ENCODE assay signal across 19 cellular contexts in the genomic region with DNA sequence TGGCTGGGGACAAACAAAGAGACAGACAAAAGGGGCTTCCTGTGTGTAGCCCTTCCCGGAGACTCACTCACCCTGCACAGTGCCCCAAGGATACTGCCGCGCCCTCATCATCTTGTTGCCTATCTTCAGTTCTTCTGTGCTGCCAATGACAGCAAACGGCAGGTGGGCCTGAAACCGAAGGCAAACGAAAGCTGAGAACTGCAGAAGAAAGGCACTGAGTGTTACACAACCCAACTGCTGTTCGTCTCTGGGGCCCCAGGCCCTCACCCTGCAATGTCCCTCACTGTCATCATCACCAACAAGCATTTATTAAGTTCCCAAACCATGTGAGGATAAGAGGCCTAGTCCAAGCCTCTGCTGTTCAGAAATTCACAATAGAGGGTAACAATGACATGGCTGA. TPM values are rescaled to one million over a fixed set of nuclear protein-coding genes. Genes with fewer than 3 reads are reported as not detected.
DNase-seq lines count a peak whose midpoint lies in the region; ATAC-seq and TF ChIP-seq lines count a peak whose summit lies in the region.
"Had no signal": no experiment of that assay in that cellular context is flagged by ENCODE, and none has a peak within 500 bp of the region (broad histone marks: within the 10 kb centered on the region; RNA-seq: fewer than 3 reads in every experiment).

No MANE protein-coding gene starts in this region.

- peaks cover 6 to 79% (median 14%) of the 10 kb centered on the region in 3 donors for H3K36me3 Mint-ChIP-seq in CD8-positive, alpha-beta memory T cell
- peaks cover 25% of the 10 kb centered on the region for H3K36me3 Mint-ChIP-seq in memory B cell
- peaks cover 18% of the 10 kb centered on the region for H3K36me3 Mint-ChIP-seq in activated CD4-positive, alpha-beta memory T cell treated with anti-CD3 and anti-CD28 coated beads for 36 hours

- peak overlapping the region in 5 of 8 donors; percentile 11 to 76 (median 28) for H3K27ac Mint-ChIP-seq in CD8-positive, alpha-beta memory T cell
- peak overlapping the region; percentile 56 for H3K27ac Mint-ChIP-seq in memory B cell
- no peak overlapping the region for H3K27ac Mint-ChIP-seq in activated CD4-positive, alpha-beta memory T cell treated with anti-CD3 and anti-CD28 coated beads for 36 hours
- H3K27ac Mint-ChIP-seq: activated CD4-positive, alpha-beta T cell treated with anti-CD3 and anti-CD28 coated beads, Interleukin-2, amount 10 ng/mL, durations not matched to agents 7 days and 5 days had no signal

- DNase-seq in DMS53 (lab: John Stamatoyannopoulos, UW) = peak; percentile 23
- no peak for DNase-seq in DMS53 treated with DMSO at 0.1 percent for 48 hours (lab: John Stamatoyannopoulos, UW; ENCODE audit: unreplicated experiment)
- DNase-seq in CD8-positive, alpha-beta memory T cell = no peak
- DNase-seq in memory B cell (ENCODE audit: low spot score in 2 of 2) = no peak
- DNase-seq in activated CD4-positive, alpha-beta memory T cell treated with anti-CD3 and anti-CD28 coated beads for 36 hours = no peak
- DNase-seq: activated CD4-positive, alpha-beta T cell treated with anti-CD3 and anti-CD28 coated beads, Interleukin-2, amount 10 ng/mL, durations not matched to agents 7 days and 5 days; cortex of kidney; GOT3; KG1; NCI-H2107; NCI-H82; stimulated activated CD4-positive, alpha-beta T cell treated with anti-CD3 and anti-CD28 coated beads, Interleukin-1b, Interleukin-23, amount 100 ng/mL, for 48 hours; SW 1271 had no signal

- H3K9ac ChIP-seq in OCI-LY3 (ENCODE audit: low read length) = no peak overlapping the region
- H3K9ac ChIP-seq: parathyroid adenoma had no signal

- ATAC-seq in memory B cell (ENCODE audit: low read depth) (no peak), GM18520 (IDR thresholded peaks at IDR 0.05; ENCODE audit: unreplicated experiment) (no peak), HG02970 (IDR thresholded peaks at IDR 0.05; ENCODE audit: low FRiP score, unreplicated experiment) (no peak)

- CTCF ChIA-PET in CD8-positive, alpha-beta memory T cell (lab: Charles Lee) = interaction anchor here (1.3 kb wide), 1 partner anchor 38 kb away, joined by 3 read pairs; no protein-coding TSS in a partner anchor
- CTCF ChIA-PET in activated CD4-positive, alpha-beta memory T cell treated with anti-CD3 and anti-CD28 coated beads for 36 hours (lab: Charles Lee) = no interaction called here

- no peaks in the 10 kb centered on the region for H3K27me3 Mint-ChIP-seq in CD8-positive, alpha-beta memory T cell
- H3K27me3 Mint-ChIP-seq in memory B cell = no peaks in the 10 kb centered on the region
- no peaks in the 10 kb centered on the region for H3K27me3 Mint-ChIP-seq in activated CD4-positive, alpha-beta memory T cell treated with anti-CD3 and anti-CD28 coated beads for 36 hours
- H3K27me3 Mint-ChIP-seq: activated CD4-positive, alpha-beta T cell treated with anti-CD3 and anti-CD28 coated beads, Interleukin-2, amount 10 ng/mL, durations not matched to agents 7 days and 5 days; brain had no signal

- no peaks in the 10 kb centered on the region for H3K4me1 ChIP-seq in CD8-positive, alpha-beta memory T cell (ENCODE audit: insufficient read depth, low read length)
- H3K4me1 ChIP-seq in OCI-LY3 (ENCODE audit: low read length) = peaks cover 58% of the 10 kb centered on the region

- H4K20me1 ChIP-seq in OCI-LY3 (ENCODE audit: insufficient read depth, low read length) = peaks cover 3% of the 10 kb centered on the region; the same call in 1 of the 2 replicates

- no peak overlapping the region for H3K4me3 Mint-ChIP-seq in CD8-positive, alpha-beta memory T cell
- no peak overlapping the region for H3K4me3 Mint-ChIP-seq in memory B cell
- no peak overlapping the region for H3K4me3 Mint-ChIP-seq in activated CD4-positive, alpha-beta memory T cell treated with anti-CD3 and anti-CD28 coated beads for 36 hours
- H3K4me3 Mint-ChIP-seq: activated CD4-positive, alpha-beta T cell treated with anti-CD3 and anti-CD28 coated beads, Interleukin-2, amount 10 ng/mL, durations not matched to agents 7 days and 5 days; brain had no signal

- no peak for TF ChIP-seq CTCF in OCI-LY3 (IDR thresholded peaks at IDR 0.05; ENCODE audit: low read depth, low read length)

- intact Hi-C loops in activated CD4-positive, alpha-beta memory T cell treated with anti-CD3 and anti-CD28 coated beads for 36 hours (cut with micrococcal nuclease) = no loop called here

- H3K79me2 ChIP-seq in OCI-LY3 (ENCODE audit: low read length) = peaks cover 11% of the 10 kb centered on the region
- H3K79me2 ChIP-seq: parathyroid adenoma had no signal

- H3K4me1 Mint-ChIP-seq in CD8-positive, alpha-beta memory T cell = peaks cover 29 to 51% (median 33%) of the 10 kb centered on the region in 3 donors
- H3K4me1 Mint-ChIP-seq in memory B cell = peaks cover 37% of the 10 kb centered on the region
- H3K4me1 Mint-ChIP-seq in activated CD4-positive, alpha-beta memory T cell treated with anti-CD3 and anti-CD28 coated beads for 36 hours (ENCODE audit: low read depth) = peaks cover 6% of the 10 kb centered on the region
- H3K4me1 Mint-ChIP-seq: brain had no signal

- no peaks in the 10 kb centered on the region for H3K9me3 Mint-ChIP-seq in CD8-positive, alpha-beta memory T cell
- H3K9me3 Mint-ChIP-seq in memory B cell = no peaks in the 10 kb centered on the region
- H3K9me3 Mint-ChIP-seq in activated CD4-positive, alpha-beta memory T cell treated with anti-CD3 and anti-CD28 coated beads for 36 hours = no peaks in the 10 kb centered on the region
- H3K9me3 Mint-ChIP-seq: activated CD4-positive, alpha-beta T cell treated with anti-CD3 and anti-CD28 coated beads, Interleukin-2, amount 10 ng/mL, durations not matched to agents 7 days and 5 days had no signal

- no peak overlapping the region for H3K4me2 ChIP-seq in OCI-LY3 (ENCODE audit: low read length)

- no peak overlapping the region for H2AFZ ChIP-seq in OCI-LY3 (ENCODE audit: low read depth, low read length)
- H2AFZ ChIP-seq: parathyroid adenoma had no signal

- peaks cover 13% of the 10 kb centered on the region for H3K36me3 ChIP-seq in CD8-positive, alpha-beta memory T cell (ENCODE audit: insufficient read depth, low read length)
- peaks cover 55% of the 10 kb centered on the region for H3K36me3 ChIP-seq in OCI-LY3 (replicated peaks; ENCODE audit: low read depth, low read length)

- no peaks in the 10 kb centered on the region for H3K9me3 ChIP-seq in CD8-positive, alpha-beta memory T cell (ENCODE audit: low read length)
- H3K9me3 ChIP-seq in OCI-LY3 (ENCODE audit: insufficient read depth, low read length) = no peaks in the 10 kb centered on the region

- H3K27ac ChIP-seq in CD8-positive, alpha-beta memory T cell (ENCODE audit: low read depth, low read length) = no peak overlapping the region
- H3K27ac ChIP-seq in OCI-LY3 (ENCODE audit: low read length) = peak overlapping the region; percentile 29
- H3K27ac ChIP-seq: 22Rv1, parathyroid adenoma had no signal

- POLR2A ChIA-PET in CD8-positive, alpha-beta memory T cell (lab: Charles Lee) = no interaction called here
- POLR2A ChIA-PET in activated CD4-positive, alpha-beta memory T cell treated with anti-CD3 and anti-CD28 coated beads for 36 hours (lab: Charles Lee) = no interaction called here

- H3K4me3 ChIP-seq in CD8-positive, alpha-beta memory T cell (ENCODE audit: low read length) = no peak overlapping the region
- no peak overlapping the region for H3K4me3 ChIP-seq in OCI-LY3 (ENCODE audit: low read length)

- H3K27me3 ChIP-seq in CD8-positive, alpha-beta memory T cell (ENCODE audit: insufficient read depth, low read length, poor library complexity, severe bottlenecking) = no peaks in the 10 kb centered on the region
- no peaks in the 10 kb centered on the region for H3K27me3 ChIP-seq in OCI-LY3 (ENCODE audit: low read depth, low read length)

RNA-seq across cellular contexts. Expression of a gene that starts 34.4 kb away (rescaled TPM):
- total RNA-seq in CD8-positive, alpha-beta memory T cell = 10 to 100 TPM; 27.2 to 28.4 TPM
- 7.5 TPM for polyA plus RNA-seq in CD8-positive, alpha-beta memory T cell
- 10 to 100 TPM; 19.5 to 20.2 TPM for total RNA-seq in activated CD4-positive, alpha-beta memory T cell treated with anti-CD3 and anti-CD28 coated beads for 36 hours

RNA-seq across cellular contexts. Expression of a gene that starts 52.3 kb away (rescaled TPM):
- total RNA-seq in CD8-positive, alpha-beta memory T cell = 100 to 1,000 TPM; 122 to 125 TPM
- 229 TPM for polyA plus RNA-seq in CD8-positive, alpha-beta memory T cell
- total RNA-seq in activated CD4-positive, alpha-beta memory T cell treated with anti-CD3 and anti-CD28 coated beads for 36 hours = 100 to 1,000 TPM; 154 to 156 TPM
